16 cellular contexts compared by ENCODE assay signal in the genomic region with DNA sequence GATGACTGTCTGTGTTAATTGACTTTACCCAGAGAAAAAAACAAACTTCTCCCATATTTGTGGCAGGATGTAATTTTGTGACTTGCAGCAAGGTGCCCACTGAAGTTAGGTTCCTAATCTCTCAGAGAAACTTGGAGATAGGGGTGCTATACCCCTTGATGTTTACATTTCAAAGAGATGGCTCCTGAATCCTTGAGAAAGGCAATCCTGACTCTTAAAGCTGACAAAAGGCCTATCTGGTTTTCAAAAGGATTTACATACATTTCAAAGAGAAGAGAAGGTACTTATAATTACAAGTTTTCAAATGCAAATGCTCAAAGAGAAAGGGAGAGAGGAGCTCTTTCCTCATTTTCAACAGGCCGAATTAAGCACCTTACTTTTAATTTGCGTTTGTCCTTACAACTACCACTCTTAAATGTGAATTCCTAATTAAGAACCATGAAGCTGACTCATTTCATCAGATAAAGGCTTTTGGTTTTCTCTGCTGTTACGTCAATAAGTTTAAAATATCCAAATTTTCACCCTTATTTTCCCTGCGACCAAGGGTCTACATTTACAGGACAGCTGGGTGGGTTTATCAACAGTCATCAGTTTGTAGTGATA.
"Had no signal": no experiment of that assay in that cellular context is flagged by ENCODE, and none has a peak within 500 bp of the region (broad histone marks: within the 10 kb centered on the region; RNA-seq: fewer than 3 reads in every experiment).

No MANE protein-coding gene starts in this region.

- H3K27ac ChIP-seq: colonic mucosa, foreskin keratinocyte, right atrium auricular region had no signal

- ATAC-seq: activated naive CD8-positive, alpha-beta T cell treated with anti-CD3 and anti-CD28 coated beads, Interleukin-2, amount 50 U/mL, for 24 hours; foreskin keratinocyte; natural killer cell; stimulated activated naive B cell treated with anti-CD40 and anti-IgM and Interleukin-4, amounts not matched to agents 10 μg/mL and 1 μg/mL and 100 μg/mL, for 72 hours had no signal

- H3K4me1 ChIP-seq: colonic mucosa, foreskin keratinocyte, right atrium auricular region had no signal

- H3K4me3 ChIP-seq: colonic mucosa, right atrium auricular region, transverse colon had no signal

- DNase-seq: activated CD4-positive, alpha-beta T cell treated with anti-CD3 and anti-CD28 coated beads, Interleukin-2, amount 50 U/mL, for 1 hour; activated naive CD4-positive, alpha-beta T cell treated with anti-CD3 and anti-CD28 coated beads for 36 hours; activated naive CD8-positive, alpha-beta T cell treated with anti-CD3 and anti-CD28 coated beads, Interleukin-2, amount 50 U/mL, for 24 hours; aorta; caudate nucleus; effector CD4-positive, alpha-beta T cell; foreskin keratinocyte; glutamatergic neuron; natural killer cell; posterior cingulate gyrus; stimulated activated CD4-positive, alpha-beta T cell treated with anti-CD3 and anti-CD28 coated beads, Interleukin-15, amount 100 ng/mL, for 24 hours; stimulated activated CD4-positive, alpha-beta T cell treated with anti-CD3 and anti-CD28 coated beads, Interleukin-4, amount 100 ng/mL, for 1 hour; stimulated activated naive B cell treated with anti-CD40 and anti-IgM and Interleukin-4, amounts not matched to agents 10 μg/mL and 1 μg/mL and 100 μg/mL, for 72 hours had no signal

- H3K36me3 ChIP-seq: colonic mucosa, right atrium auricular region, transverse colon had no signal

- H3K27me3 ChIP-seq: colonic mucosa, foreskin keratinocyte, right atrium auricular region, transverse colon had no signal

- H3K9me3 ChIP-seq: colonic mucosa, right atrium auricular region, transverse colon had no signal
